In genomic region chr15:56733131-56734012, GRCh38 we compare ENCODE assay signal across 1 cellular context.
A peak's percentile ranks its signal among the peaks of the same experiment; 100 is the strongest.
TF ChIP-seq lines count a peak whose summit lies in the region.

TSS of gene ZNF280D (minus strand) at chr15:56733509. CDS start at chr15:56707109, 26,400 bp downstream.

TF ChIP-seq in HepG2, 621 proteins besides CTCF, POLR2A, EP300 and RAD21 (continued from another document and continues in another):
- TF ChIP-seq E2F1 (CRISPR knock-in tag; IDR thresholded peaks at IDR 0.05) (no peak), JUN (CRISPR knock-in tag; IDR thresholded peaks at IDR 0.05) (0 out of 2 replicates have a peak, but pooled peaks have one; percentile 25), MTF1 (CRISPR knock-in tag; IDR thresholded peaks at IDR 0.05) (no peak), ZNF790 (CRISPR knock-in tag; IDR thresholded peaks at IDR 0.05; ENCODE audit: borderline replicate concordance) (peak; percentile 30; the same call in 1 of the 2 replicates), SNAPC2 (CRISPR knock-in tag; IDR thresholded peaks at IDR 0.05) (0 out of 2 replicates have a peak, but pooled peaks have one; percentile 36), ZNF747 (CRISPR knock-in tag; IDR thresholded peaks at IDR 0.05; ENCODE audit: borderline replicate concordance) (no peak; the same call in 1 of the 2 replicates), ZNF841 (CRISPR knock-in tag; IDR thresholded peaks at IDR 0.05; ENCODE audit: borderline replicate concordance) (peak; percentile 73; the same call in 1 of the 2 replicates), DNMT1 (CRISPR knock-in tag; IDR thresholded peaks at IDR 0.05) (no peak), ZSCAN22 (CRISPR knock-in tag; IDR thresholded peaks at IDR 0.05) (no peak), FOXP1 (IDR thresholded peaks at IDR 0.05) (no peak), FOXP1 (CRISPR knock-in tag; IDR thresholded peaks at IDR 0.05) (no peak), ZFP36 (IDR thresholded peaks at IDR 0.05; ENCODE audit: borderline replicate concordance, low read depth, low read length, partially characterized antibody) (no peak), NCOA1 (CRISPR knock-in tag; IDR thresholded peaks at IDR 0.05) (no peak), ZNF615 (CRISPR knock-in tag; IDR thresholded peaks at IDR 0.05; ENCODE audit: borderline replicate concordance) (no peak), EZH2 (conservative IDR thresholded peaks at IDR 0.05; ENCODE audit: low read depth, low read length) (no peak), ZBTB2 (CRISPR knock-in tag; IDR thresholded peaks at IDR 0.05; ENCODE audit: low read depth) (peak; percentile 77), ZNF121 (CRISPR knock-in tag; IDR thresholded peaks at IDR 0.05) (no peak), HIC2 (CRISPR knock-in tag; IDR thresholded peaks at IDR 0.05; ENCODE audit: low read depth) (no peak; the same call in 1 of the 2 replicates), TBL1XR1 (IDR thresholded peaks at IDR 0.05; ENCODE audit: borderline replicate concordance, low read length, partially characterized antibody) (no peak), MAFG (CRISPR knock-in tag; IDR thresholded peaks at IDR 0.05) (no peak), CSRNP2 (CRISPR knock-in tag; conservative IDR thresholded peaks at IDR 0.05; ENCODE audit: low read depth) (no peak), ETV5 (CRISPR knock-in tag; IDR thresholded peaks at IDR 0.05; ENCODE audit: borderline replicate concordance) (peak; percentile 23; the same call in 1 of the 2 replicates), BATF2 (CRISPR knock-in tag; IDR thresholded peaks at IDR 0.05) (peak; percentile 85), PBX3 (CRISPR knock-in tag; IDR thresholded peaks at IDR 0.05; ENCODE audit: borderline replicate concordance) (no peak), TRIM22 (IDR thresholded peaks at IDR 0.05) (no peak), BORCS8-MEF2B (CRISPR knock-in tag; IDR thresholded peaks at IDR 0.05) (peak; percentile 95), NFIB (CRISPR knock-in tag; IDR thresholded peaks at IDR 0.05; ENCODE audit: borderline replicate concordance) (no peak), ZFYVE20 (CRISPR knock-in tag; IDR thresholded peaks at IDR 0.05; ENCODE audit: borderline replicate concordance, low read depth) (peak; percentile 79; the same call in 1 of the 2 replicates), ZNF558 (CRISPR knock-in tag; IDR thresholded peaks at IDR 0.05; ENCODE audit: borderline replicate concordance) (no peak; the same call in 1 of the 2 replicates), NFYC (CRISPR knock-in tag; IDR thresholded peaks at IDR 0.05) (no peak), ZBTB43 (CRISPR knock-in tag; conservative IDR thresholded peaks at IDR 0.05) (peak; percentile 77), STAG1 (CRISPR knock-in tag; IDR thresholded peaks at IDR 0.05) (no peak), ZNF142 (CRISPR knock-in tag; IDR thresholded peaks at IDR 0.05) (peak; percentile 77; the same call in 1 of the 2 replicates), KLF13 (CRISPR knock-in tag; IDR thresholded peaks at IDR 0.05) (0 out of 2 replicates have a peak, but pooled peaks have one; percentile 43), BRD4 (CRISPR knock-in tag; IDR thresholded peaks at IDR 0.05) (peak; percentile 37; the same call in 1 of the 2 replicates), DMTF1 (CRISPR knock-in tag; IDR thresholded peaks at IDR 0.05) (no peak; the same call in 1 of the 2 replicates), NR3C1 (CRISPR knock-in tag; IDR thresholded peaks at IDR 0.05) (no peak), ZNF557 (CRISPR knock-in tag; IDR thresholded peaks at IDR 0.05) (no peak), TBP (CRISPR knock-in tag; IDR thresholded peaks at IDR 0.05) (no peak), ZNF740 (CRISPR knock-in tag; IDR thresholded peaks at IDR 0.05) (peak; percentile 97)
